ENCODE assay signal across 15 cellular contexts in the genomic region with DNA sequence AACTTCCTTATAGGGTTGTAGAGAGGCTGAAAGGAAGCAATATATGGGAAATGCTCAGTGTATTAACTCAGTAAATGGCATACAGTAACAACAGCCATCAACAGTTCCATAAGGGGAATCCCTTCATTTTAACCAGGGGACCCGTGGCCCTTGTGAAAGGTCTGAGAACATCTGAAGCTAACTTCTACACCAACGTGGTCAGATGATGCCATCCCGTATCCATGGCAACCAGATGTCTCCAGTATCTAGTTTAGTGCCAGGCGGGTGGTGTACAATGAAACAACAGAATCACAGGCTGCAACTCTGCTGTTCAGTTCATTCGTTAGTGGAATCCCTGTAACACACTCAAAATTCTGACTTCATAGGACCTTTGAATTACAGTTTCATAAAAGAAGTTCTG.
DNase-seq lines count a peak whose midpoint lies in the region; ATAC-seq and TF ChIP-seq lines count a peak whose summit lies in the region.
"Had no signal": no experiment of that assay in that cellular context is flagged by ENCODE, and none has a peak within 500 bp of the region (broad histone marks: within the 10 kb centered on the region; RNA-seq: fewer than 3 reads in every experiment).

No MANE protein-coding gene starts in this region.

- H4K8ac ChIP-seq in trophoblast cell (ENCODE audit: low read depth, low read length): no peak overlapping the region

- H3K4me1 ChIP-seq in hepatocyte (ENCODE audit: insufficient read depth): peaks cover 5% of the 10 kb centered on the region
- peaks cover 0 to 7% of the 10 kb centered on the region in 2 experiments for H3K4me1 ChIP-seq in trophoblast cell (ENCODE audit: control insufficient read depth in 1 of 2, insufficient read depth in 2 of 2, low read length in 2 of 2)
- H3K4me1 ChIP-seq: gastroesophageal sphincter, psoas muscle, uterus had no signal

- H3K4me1 Mint-ChIP-seq in activated T-cell treated with anti-CD3 and anti-CD28 coated beads, Interleukin-2, amount 50 U/mL, for 72 hours (ENCODE audit: low read depth): peaks cover 38% of the 10 kb centered on the region

- H3K36me3 ChIP-seq in hepatocyte (replicated peaks; ENCODE audit: insufficient read depth, low read depth) (no peaks in the 10 kb centered on the region), trophoblast cell (ENCODE audit: control insufficient read depth in 1 of 2, insufficient read depth in 2 of 2, low read length in 2 of 2) (no peaks in the 10 kb centered on the region)
- H3K36me3 ChIP-seq: gastroesophageal sphincter, uterus had no signal

- H3K79me2 ChIP-seq in hepatocyte: no peaks in the 10 kb centered on the region
- no peaks in the 10 kb centered on the region for H3K79me2 ChIP-seq in trophoblast cell (ENCODE audit: control insufficient read depth, insufficient read depth, low read length, poor library complexity)

- 74% methylated on average over 5 of the region's 5 CpGs for WGBS in hepatocyte (ENCODE audit: low lambda C conversion rate, missing lambda C conversion rate)
- WGBS in trophoblast cell (ENCODE audit: extremely low coverage, insufficient coverage, insufficient read length): no CpG with 5 or more reads among the region's 5 CpGs

- H3K9ac ChIP-seq in trophoblast cell (ENCODE audit: low read length): no peak overlapping the region
- H3K9ac ChIP-seq: BLaER1 treated with 17β-estradiol and CSF1 and Interleukin-3, amounts not matched to agents 10 nM and 100 nM had no signal

- H3K27me3 ChIP-seq in hepatocyte: no peaks in the 10 kb centered on the region
- no peaks in the 10 kb centered on the region for H3K27me3 ChIP-seq in trophoblast cell (ENCODE audit: insufficient read depth, low read length)
- H3K27me3 ChIP-seq: BLaER1 treated with 17β-estradiol and CSF1 and Interleukin-3, amounts not matched to agents 10 nM and 100 nM; gastroesophageal sphincter; uterus had no signal

- no peak overlapping the region for H3K4me3 Mint-ChIP-seq in activated T-cell treated with anti-CD3 and anti-CD28 coated beads, Interleukin-2, amount 50 U/mL, for 72 hours
- H3K4me3 Mint-ChIP-seq: activated CD4-positive, alpha-beta T cell treated with anti-CD3 and anti-CD28 coated beads, Interleukin-2, amount 10 ng/mL, durations not matched to agents 24 days and 14 days had no signal

- H3K27ac Mint-ChIP-seq in activated T-cell treated with anti-CD3 and anti-CD28 coated beads, Interleukin-2, amount 50 U/mL, for 72 hours: no peak overlapping the region
- H3K27ac Mint-ChIP-seq: activated CD4-positive, alpha-beta T cell treated with anti-CD3 and anti-CD28 coated beads, Interleukin-2, amount 10 ng/mL, durations not matched to agents 24 days and 14 days had no signal

- H3K14ac ChIP-seq in trophoblast cell (ENCODE audit: low read length): no peak overlapping the region

- no peaks in the 10 kb centered on the region for H3K27me3 Mint-ChIP-seq in activated T-cell treated with anti-CD3 and anti-CD28 coated beads, Interleukin-2, amount 50 U/mL, for 72 hours (ENCODE audit: low read depth)
- H3K27me3 Mint-ChIP-seq: activated CD4-positive, alpha-beta T cell treated with anti-CD3 and anti-CD28 coated beads, Interleukin-2, amount 10 ng/mL, durations not matched to agents 24 days and 14 days had no signal

- no peaks in the 10 kb centered on the region for H4K20me1 ChIP-seq in hepatocyte (ENCODE audit: insufficient read depth, poor library complexity, severe bottlenecking)
- H4K20me1 ChIP-seq: BLaER1 treated with 17β-estradiol and CSF1 and Interleukin-3, amounts not matched to agents 10 nM and 100 nM had no signal

- H3K23ac ChIP-seq in trophoblast cell (ENCODE audit: low read length): no peak overlapping the region

- H3K9me3 ChIP-seq in hepatocyte (ENCODE audit: low read depth) (no peaks in the 10 kb centered on the region), trophoblast cell (ENCODE audit: insufficient read depth, low read depth, low read length) (no peaks in the 10 kb centered on the region)
- H3K9me3 ChIP-seq: BLaER1 treated with 17β-estradiol and CSF1 and Interleukin-3, amounts not matched to agents 10 nM and 100 nM; gastroesophageal sphincter; psoas muscle; uterus had no signal

- peak; percentile 34 to 54 for DNase-seq in activated T-cell treated with anti-CD3 and anti-CD28 coated beads, Interleukin-2, amount 50 U/mL, for 72 hours
- DNase-seq in activated T-cell treated with anti-CD3 and anti-CD28 coated beads, Interleukin-2, amount 50 U/mL, for 1 hour: no peak
- DNase-seq in RPMI7951 (ENCODE audit: low read depth) (peak; percentile 17), hepatocyte (ENCODE audit: low spot score) (no peak), substantia nigra (lab: John Stamatoyannopoulos, UW) (peak in 18 of 49 donors; percentile 8 to 74 (median 38)), omental fat pad (ENCODE audit: low spot score) (no peak), NCI-H524 (lab: John Stamatoyannopoulos, UW) (no peak), trophoblast cell (no peak)
- DNase-seq: activated CD4-positive, alpha-beta T cell treated with anti-CD3 and anti-CD28 coated beads, Interleukin-2, amount 10 ng/mL, durations not matched to agents 24 days and 14 days; activated effector memory CD4-positive, alpha-beta T cell treated with Interleukin-2 at 50 U/mL for 16 hours; effector CD4-positive, alpha-beta T cell; psoas muscle; uterus had no signal

- TF ChIP-seq CTCF in hepatocyte (IDR thresholded peaks at IDR 0.05; ENCODE audit: poor library complexity) (no peak), omental fat pad (IDR thresholded peaks at IDR 0.05) (no peak)

- H2BK12ac ChIP-seq in trophoblast cell (ENCODE audit: low read length): no peak overlapping the region

- peaks cover 0 to 2% of the 10 kb centered on the region in 2 donors for H3K36me3 Mint-ChIP-seq in activated T-cell treated with anti-CD3 and anti-CD28 coated beads, Interleukin-2, amount 50 U/mL, for 72 hours (ENCODE audit: insufficient read depth in 2 of 2)

- H3K4ac ChIP-seq in trophoblast cell (ENCODE audit: low read depth, low read length): no peak overlapping the region

- H2AK5ac ChIP-seq in trophoblast cell (ENCODE audit: low read length): no peak overlapping the region

- H3K27ac ChIP-seq in hepatocyte (peak overlapping the region; percentile 15), substantia nigra (ENCODE audit: low read depth, low read length, poor library complexity, severe bottlenecking) (peak overlapping the region; percentile 35), trophoblast cell (ENCODE audit: low read depth, low read length) (no peak overlapping the region)
- H3K27ac ChIP-seq: BLaER1 treated with 17β-estradiol and CSF1 and Interleukin-3, amounts not matched to agents 10 nM and 100 nM; gastroesophageal sphincter; psoas muscle; uterus had no signal

- no peak overlapping the region for H3K18ac ChIP-seq in trophoblast cell (ENCODE audit: low read length)

- no peak overlapping the region for H2AFZ ChIP-seq in hepatocyte
- H2AFZ ChIP-seq in trophoblast cell (ENCODE audit: insufficient read depth, low read length, poor library complexity): no peak overlapping the region

- no peaks in the 10 kb centered on the region for H3K9me2 ChIP-seq in hepatocyte (replicated peaks; ENCODE audit: insufficient read depth)

- no peak overlapping the region for H3K4me3 ChIP-seq in hepatocyte
- no peak overlapping the region for H3K4me3 ChIP-seq in trophoblast cell (ENCODE audit: low read depth, low read length)
- H3K4me3 ChIP-seq: BLaER1 treated with 17β-estradiol and CSF1 and Interleukin-3, amounts not matched to agents 10 nM and 100 nM; gastroesophageal sphincter; psoas muscle; uterus had no signal

- H2BK120ac ChIP-seq in trophoblast cell (ENCODE audit: insufficient read depth, low read length, poor library complexity): no peak overlapping the region

- H4K12ac ChIP-seq in trophoblast cell (ENCODE audit: low read depth, low read length): no peak overlapping the region

- no peak overlapping the region for H4K91ac ChIP-seq in trophoblast cell (ENCODE audit: low read depth, low read length)

- peak; percentile 77 to 83 for ATAC-seq in activated T-cell treated with anti-CD3 and anti-CD28 coated beads, Interleukin-2, amount 50 U/mL, for 72 hours (replicated peaks in 1 of 2)
- no peak for ATAC-seq in omental fat pad (ENCODE audit: low FRiP score)
- ATAC-seq: gastroesophageal sphincter, psoas muscle had no signal

- H2BK5ac ChIP-seq in trophoblast cell (ENCODE audit: low read depth, low read length, poor library complexity): no peak overlapping the region

- peaks cover 2% of the 10 kb centered on the region for H3K79me1 ChIP-seq in trophoblast cell (ENCODE audit: low read length)

- H3K4me2 ChIP-seq in hepatocyte (no peak overlapping the region), trophoblast cell (ENCODE audit: low read length) (no peak overlapping the region)
- H3K4me2 ChIP-seq: BLaER1 treated with 17β-estradiol and CSF1 and Interleukin-3, amounts not matched to agents 10 nM and 100 nM had no signal

- H3K9me3 Mint-ChIP-seq in activated T-cell treated with anti-CD3 and anti-CD28 coated beads, Interleukin-2, amount 50 U/mL, for 72 hours: no peaks in the 10 kb centered on the region

Comparison
In these comparisons a context has a peak if more than half of its experiments do, and no peak if none do; other contexts are left out.
1. DNase-seq: peak in activated T-cell treated with anti-CD3 and anti-CD28 coated beads, Interleukin-2, amount 50 U/mL, for 72 hours (2 of 2) and RPMI7951 (single experiment); none in activated T-cell treated with anti-CD3 and anti-CD28 coated beads, Interleukin-2, amount 50 U/mL, for 1 hour (single experiment), hepatocyte (single experiment), omental fat pad (single experiment), NCI-H524 (0 of 2) and trophoblast cell (0 of 2).